Comparison of ENCODE assay signal across 24 cellular contexts in the genomic region with DNA sequence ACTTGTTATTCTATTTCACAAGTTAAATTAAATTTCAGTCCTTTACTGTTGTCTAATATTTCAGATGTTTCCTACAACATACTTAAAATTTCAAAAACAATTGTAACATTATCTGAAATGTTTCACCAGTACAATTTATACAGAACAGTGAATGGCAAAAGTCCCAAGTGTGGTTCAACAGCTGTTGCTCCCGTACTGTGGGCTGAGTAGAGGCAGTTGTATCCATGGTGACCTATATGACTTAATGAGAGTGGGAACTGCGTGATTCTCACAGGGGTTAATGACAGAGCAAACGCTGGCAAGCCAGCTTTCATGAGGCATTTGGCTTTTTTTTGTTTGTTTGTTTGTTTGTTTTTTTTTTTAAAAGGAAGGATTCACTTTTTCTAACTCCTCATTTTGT. TPM values are rescaled to one million over a fixed set of nuclear protein-coding genes. Genes with fewer than 3 reads are reported as not detected.
A peak's percentile ranks its signal among the peaks of the same experiment; 100 is the strongest.
DNase-seq lines count a peak whose midpoint lies in the region; ATAC-seq and TF ChIP-seq lines count a peak whose summit lies in the region.
"Had no signal": no experiment of that assay in that cellular context is flagged by ENCODE, and none has a peak within 500 bp of the region (broad histone marks: within the 10 kb centered on the region; RNA-seq: fewer than 3 reads in every experiment).

No MANE protein-coding gene starts in this region.

- H3K27ac Mint-ChIP-seq in activated CD8-positive, alpha-beta memory T cell treated with anti-CD3 and anti-CD28 coated beads, Interleukin-2, amount 10 ng/mL, durations not matched to agents 7 days and 5 days, result no peak overlapping the region

- no peak for TF ChIP-seq CTCF in psoas muscle (IDR thresholded peaks at IDR 0.05)

- H3K9me3 ChIP-seq in psoas muscle, result no peaks in the 10 kb centered on the region
- H3K9me3 ChIP-seq: BE2C had no signal

- H3K4me1 ChIP-seq in psoas muscle, result peaks cover 19% of the 10 kb centered on the region

- intact Hi-C loops in psoas muscle (cut with DNase I), result loop anchor here in 1 of 2 donors (5.0 kb wide), 1 partner anchor 498 kb away; no protein-coding TSS in a partner anchor

- CTCF ChIA-PET in activated CD8-positive, alpha-beta memory T cell treated with anti-CD3 and anti-CD28 coated beads, Interleukin-2, amount 10 ng/mL, durations not matched to agents 7 days and 5 days (lab: Charles Lee), result no interaction called here

- no peak overlapping the region for H3K4me3 Mint-ChIP-seq in activated CD8-positive, alpha-beta memory T cell treated with anti-CD3 and anti-CD28 coated beads, Interleukin-2, amount 10 ng/mL, durations not matched to agents 7 days and 5 days
- H3K4me3 Mint-ChIP-seq: CD4-positive, CD25-positive, alpha-beta regulatory T cell had no signal

- H3K36me3 Mint-ChIP-seq in activated CD8-positive, alpha-beta memory T cell treated with anti-CD3 and anti-CD28 coated beads, Interleukin-2, amount 10 ng/mL, durations not matched to agents 7 days and 5 days, result no peaks in the 10 kb centered on the region
- H3K36me3 Mint-ChIP-seq: CD4-positive, CD25-positive, alpha-beta regulatory T cell had no signal

- no peak overlapping the region for H3K4me3 ChIP-seq in psoas muscle

- H3K36me3 ChIP-seq in psoas muscle (ENCODE audit: insufficient read depth in 1 of 2, low read depth in 1 of 2), result no peaks in the 10 kb centered on the region
- H3K36me3 ChIP-seq: BE2C had no signal

- ATAC-seq in psoas muscle (peak; percentile 36 to 64 (median 54)), GM19397 (IDR thresholded peaks at IDR 0.05; ENCODE audit: unreplicated experiment) (no peak)
- ATAC-seq in activated CD8-positive, alpha-beta memory T cell treated with anti-CD3 and anti-CD28 coated beads, Interleukin-2, amount 10 ng/mL, durations not matched to agents 7 days and 5 days, result no peak
- ATAC-seq: HCT116, PC-3 had no signal

- peaks cover 41% of the 10 kb centered on the region for H3K27me3 Mint-ChIP-seq in activated CD8-positive, alpha-beta memory T cell treated with anti-CD3 and anti-CD28 coated beads, Interleukin-2, amount 10 ng/mL, durations not matched to agents 7 days and 5 days

- DNase-seq in DMS 273 (lab: John Stamatoyannopoulos, UW; ENCODE audit: unreplicated experiment) (peak; percentile 62), DMS 273 treated with DMSO at 0.1 percent for 48 hours (lab: John Stamatoyannopoulos, UW) (no peak), NCI-H1092 (lab: John Stamatoyannopoulos, UW) (peak; percentile 27), NCI-H524 treated with DMSO at 0.1 percent for 48 hours (lab: John Stamatoyannopoulos, UW) (peak; percentile 33), psoas muscle (no peak), medulla oblongata (ENCODE audit: extremely low spot score) (no peak)
- no peak for DNase-seq in activated CD8-positive, alpha-beta memory T cell treated with anti-CD3 and anti-CD28 coated beads, Interleukin-2, amount 10 ng/mL, durations not matched to agents 7 days and 5 days
- DNase-seq: BE2C; CD4-positive, CD25-positive, alpha-beta regulatory T cell; COR-L47; GF-D8; GOT3; KBM-7; NCI-H1436; NCI-H2029 treated with DMSO at 0.1 percent for 48 hours; NCI-H345; NCI-H526 treated with DMSO at 0.1 percent for 48 hours; PC-3; RPMI8226; SHP77 treated with DMSO at 0.1 percent for 48 hours; T-helper 1 cell had no signal

- no peaks in the 10 kb centered on the region for H3K9me3 Mint-ChIP-seq in activated CD8-positive, alpha-beta memory T cell treated with anti-CD3 and anti-CD28 coated beads, Interleukin-2, amount 10 ng/mL, durations not matched to agents 7 days and 5 days (ENCODE audit: low read depth)
- H3K9me3 Mint-ChIP-seq: CD4-positive, CD25-positive, alpha-beta regulatory T cell had no signal

- peak overlapping the region; percentile 82 for H3K27ac ChIP-seq in psoas muscle
- H3K27ac ChIP-seq: 22Rv1 had no signal

- H3K4me1 Mint-ChIP-seq in activated CD8-positive, alpha-beta memory T cell treated with anti-CD3 and anti-CD28 coated beads, Interleukin-2, amount 10 ng/mL, durations not matched to agents 7 days and 5 days, result peaks cover 9% of the 10 kb centered on the region

- WGBS in psoas muscle, 3 donors, result 20 to 45% (median 25%) methylated on average over 3 of the region's 3 CpGs

- H3K27me3 ChIP-seq in psoas muscle (ENCODE audit: insufficient read depth in 3 of 3, low read length in 2 of 3), result no peaks in the 10 kb centered on the region
- H3K27me3 ChIP-seq: BE2C had no signal

RNA-seq across cellular contexts. Expression of gene PLCL1, which starts 5.3 kb away (rescaled TPM):
- 10 to 100 TPM in 3 of 4 donors, 1 to 10 TPM in 1; 9.6 to 25.4 (median 17.3) TPM for total RNA-seq in psoas muscle
- 10 to 100 TPM in 1 of 3 donors, 1 to 10 TPM in 2; 4.3 to 12.6 (median 7.5) TPM for polyA plus RNA-seq in psoas muscle
- under 1 TPM; 0.20 to 0.26 TPM for total RNA-seq in activated CD8-positive, alpha-beta memory T cell treated with anti-CD3 and anti-CD28 coated beads, Interleukin-2, amount 10 ng/mL, durations not matched to agents 7 days and 5 days
- total RNA-seq: PC-3 had no signal

RNA-seq across cellular contexts. Expression of gene BOLL, which starts 14.0 kb away (rescaled TPM):
- total RNA-seq in psoas muscle, result 1 to 10 TPM; 3.3 to 6.5 (median 4.1) TPM
- 1 to 10 TPM in 2 of 3 donors, under 1 TPM in 1; 0.47 to 2.9 (median 1.5) TPM for polyA plus RNA-seq in psoas muscle
- total RNA-seq in activated CD8-positive, alpha-beta memory T cell treated with anti-CD3 and anti-CD28 coated beads, Interleukin-2, amount 10 ng/mL, durations not matched to agents 7 days and 5 days, result not detected
- total RNA-seq: CD4-positive, CD25-positive, alpha-beta regulatory T cell; PC-3 had no signal

Comparison
In these comparisons a context has a peak if more than half of its experiments do, and no peak if none do; other contexts are left out.
1. DNase-seq: peak in DMS 273 (single experiment), NCI-H1092 (single experiment) and NCI-H524 treated with DMSO at 0.1 percent for 48 hours (single experiment); none in DMS 273 treated with DMSO at 0.1 percent for 48 hours (single experiment), psoas muscle (0 of 2), medulla oblongata (single experiment) and activated CD8-positive, alpha-beta memory T cell treated with anti-CD3 and anti-CD28 coated beads, Interleukin-2, amount 10 ng/mL, durations not matched to agents 7 days and 5 days (single experiment).
2. ATAC-seq: peak in psoas muscle (4 of 4); none in GM19397 (single experiment) and activated CD8-positive, alpha-beta memory T cell treated with anti-CD3 and anti-CD28 coated beads, Interleukin-2, amount 10 ng/mL, durations not matched to agents 7 days and 5 days (single experiment).
3. RNA of gene PLCL1, which starts 5.3 kb away (total RNA-seq): 9.6 to 25.4 TPM in psoas muscle; 0.20 to 0.26 TPM in activated CD8-positive, alpha-beta memory T cell treated with anti-CD3 and anti-CD28 coated beads, Interleukin-2, amount 10 ng/mL, durations not matched to agents 7 days and 5 days; every median in the first group is over 4 times any median in the second.
4. RNA of gene BOLL, which starts 14.0 kb away (total RNA-seq): 3.3 to 6.5 TPM in psoas muscle; not detected in activated CD8-positive, alpha-beta memory T cell treated with anti-CD3 and anti-CD28 coated beads, Interleukin-2, amount 10 ng/mL, durations not matched to agents 7 days and 5 days; every median in the first group is over 4 times any median in the second.